ENCODE assay signal across 24 cellular contexts in genomic region chr2:54083021-54083420, GRCh38. TPM values are rescaled to one million over a fixed set of nuclear protein-coding genes. Genes with fewer than 3 reads are reported as not detected.
DNase-seq lines count a peak whose midpoint lies in the region; TF ChIP-seq lines count a peak whose summit lies in the region.
"Had no signal": no experiment of that assay in that cellular context is flagged by ENCODE, and none has a peak within 500 bp of the region (broad histone marks: within the 10 kb centered on the region; RNA-seq: fewer than 3 reads in every experiment).

No MANE protein-coding gene starts in this region.

- no peak for TF ChIP-seq EP300 in esophagus muscularis mucosa (IDR thresholded peaks at IDR 0.05)

- peak; percentile 29 for DNase-seq in DMS 273 (lab: John Stamatoyannopoulos, UW; ENCODE audit: unreplicated experiment)
- no peak for DNase-seq in DMS 273 treated with DMSO at 0.1 percent for 48 hours (lab: John Stamatoyannopoulos, UW)
- peak in 30 of 56 donors; percentile 3 to 67 (median 30) for DNase-seq in amygdala (lab: John Stamatoyannopoulos, UW)
- DNase-seq in hepatocyte (ENCODE audit: low spot score) = peak; percentile 13
- DNase-seq in pons (ENCODE audit: low spot score) = peak; percentile 36
- DNase-seq in activated effector memory CD4-positive, alpha-beta T cell treated with anti-CD3 and anti-CD28 coated beads, Interleukin-2, amount 50 U/mL, for 16 hours = no peak
- DNase-seq in NOMO-1 treated with dmso at 0.1 percent for 144 hours (lab: John Stamatoyannopoulos, UW; ENCODE audit: unreplicated experiment) = no peak
- DNase-seq in esophagus muscularis mucosa (ENCODE audit: extremely low spot score) = no peak
- DNase-seq: activated CD4-positive, CD25-positive, alpha-beta regulatory T cell; activated CD8-positive, alpha-beta T cell treated with anti-CD3 and anti-CD28 coated beads for 36 hours; activated naive CD4-positive, alpha-beta T cell treated with anti-CD3 and anti-CD28 coated beads, Interleukin-2, amount 50 U/mL, for 16 hours; activated T-cell treated with anti-CD3 and anti-CD28 coated beads, Interleukin-2, amount 50 U/mL, for 24 hours; brain microvascular endothelial cell; Calu3; immature natural killer cell; NCI-H2029 treated with DMSO at 0.1 percent for 48 hours; NCI-H524 treated with DMSO at 0.1 percent for 48 hours; right cardiac atrium; stimulated activated naive CD4-positive, alpha-beta T cell; T-helper 2 cell had no signal

- H3K36me3 ChIP-seq in hepatocyte (replicated peaks; ENCODE audit: insufficient read depth, low read depth) (no peaks in the 10 kb centered on the region), esophagus muscularis mucosa (peaks cover 0 to 4% (median 0%) of the 10 kb centered on the region in 4 donors)
- H3K36me3 ChIP-seq: brain microvascular endothelial cell had no signal

- H3K4me3 ChIP-seq in hepatocyte = no peak overlapping the region
- H3K4me3 ChIP-seq in esophagus muscularis mucosa = no peak overlapping the region
- H3K4me3 ChIP-seq: GM23248, lung, tibial nerve had no signal

- intact Hi-C loops in esophagus muscularis mucosa (cut with DNase I) = no loop called here

- H4K20me1 ChIP-seq in hepatocyte (ENCODE audit: insufficient read depth, poor library complexity, severe bottlenecking) = no peaks in the 10 kb centered on the region

- no peak overlapping the region for H3K27ac ChIP-seq in hepatocyte
- no peak overlapping the region for H3K27ac ChIP-seq in esophagus muscularis mucosa (replicated peaks in 1 of 4)
- H3K27ac ChIP-seq: 22Rv1, brain microvascular endothelial cell, GM23248, tibial nerve had no signal

- WGBS in hepatocyte (ENCODE audit: low lambda C conversion rate, missing lambda C conversion rate) = 84% methylated on average over 6 of the region's 6 CpGs
- WGBS in esophagus muscularis mucosa = 95% methylated on average over 6 of the region's 6 CpGs

- H2AFZ ChIP-seq in hepatocyte = no peak overlapping the region
- H2AFZ ChIP-seq: GM23248 had no signal

- H3K4me2 ChIP-seq in hepatocyte = no peak overlapping the region

- no peaks in the 10 kb centered on the region for H3K79me2 ChIP-seq in hepatocyte

- no peaks in the 10 kb centered on the region for H3K9me3 ChIP-seq in hepatocyte (ENCODE audit: low read depth)
- H3K9me3 ChIP-seq in esophagus muscularis mucosa = no peaks in the 10 kb centered on the region
- H3K9me3 ChIP-seq: tibial nerve had no signal

- H3K27me3 ChIP-seq in hepatocyte = no peaks in the 10 kb centered on the region
- H3K27me3 ChIP-seq in esophagus muscularis mucosa = no peaks in the 10 kb centered on the region
- H3K27me3 ChIP-seq: brain microvascular endothelial cell, tibial nerve had no signal

- no peak for TF ChIP-seq POLR2A in esophagus muscularis mucosa (IDR thresholded peaks at IDR 0.05; ENCODE audit: low read depth)

- H3K4me1 ChIP-seq in hepatocyte (ENCODE audit: insufficient read depth) (peaks cover 4% of the 10 kb centered on the region), esophagus muscularis mucosa (peaks cover 0 to 2% (median under 1%) of the 10 kb centered on the region in 4 donors)
- H3K4me1 ChIP-seq: tibial nerve had no signal

- TF ChIP-seq CTCF in hepatocyte (IDR thresholded peaks at IDR 0.05; ENCODE audit: poor library complexity) (no peak), esophagus muscularis mucosa (IDR thresholded peaks at IDR 0.05) (no peak)

- no peaks in the 10 kb centered on the region for H3K9me2 ChIP-seq in hepatocyte (replicated peaks; ENCODE audit: insufficient read depth)

RNA-seq across cellular contexts. Expression of gene ACYP2, which starts 32.4 kb away (rescaled TPM):
- total RNA-seq in hepatocyte (19.7 and 22.5 TPM in 2 replicates), esophagus muscularis mucosa (10 to 100 TPM; 15.4 to 28.7 (median 22.7) TPM)
- 18.0 and 30.9 TPM in 2 replicates for polyA plus RNA-seq in hepatocyte

Comparison
In these comparisons a context has a peak if more than half of its experiments do, and no peak if none do; other contexts are left out.
1. DNase-seq: peak in DMS 273 (single experiment), amygdala (30 of 56), hepatocyte (single experiment) and pons (single experiment); none in DMS 273 treated with DMSO at 0.1 percent for 48 hours (single experiment), activated effector memory CD4-positive, alpha-beta T cell treated with anti-CD3 and anti-CD28 coated beads, Interleukin-2, amount 50 U/mL, for 16 hours (single experiment), NOMO-1 treated with dmso at 0.1 percent for 144 hours (single experiment) and esophagus muscularis mucosa (single experiment).